2 cellular contexts compared by ENCODE assay signal in the genomic region with DNA sequence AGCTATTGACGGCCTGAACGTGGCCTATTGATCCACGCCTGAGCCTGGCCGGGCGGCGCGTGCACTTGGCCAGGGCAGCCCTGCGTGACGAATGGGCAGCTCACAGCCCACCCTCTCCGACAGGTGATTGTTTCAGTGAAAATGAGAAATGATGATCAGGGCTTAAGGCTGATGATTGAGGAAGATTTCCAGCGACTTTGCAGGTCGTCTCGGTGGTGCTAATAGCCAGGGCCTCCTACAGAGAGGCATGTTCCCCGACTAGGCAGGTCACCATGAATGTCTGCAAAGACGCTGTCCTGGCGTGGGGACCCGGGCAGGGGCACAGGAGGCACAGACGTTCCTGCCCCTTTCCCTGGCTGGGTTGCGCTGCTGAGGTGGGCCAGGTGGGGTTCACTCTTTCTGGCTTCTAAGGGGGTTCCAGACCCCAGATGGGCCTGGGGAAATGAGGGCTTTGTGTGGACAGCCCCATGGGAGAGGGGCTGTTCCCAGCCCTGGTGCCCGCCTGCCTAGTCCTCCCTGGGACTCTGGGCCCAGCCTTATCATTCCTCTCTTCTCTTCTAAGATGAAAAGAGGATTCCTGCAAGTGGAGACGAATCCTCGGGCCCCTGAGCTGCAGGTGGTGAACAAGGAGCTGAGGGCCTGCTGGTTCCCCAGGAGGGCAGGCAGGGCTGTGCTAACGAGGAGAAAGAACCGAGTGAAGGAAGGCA.
TF ChIP-seq lines count a peak whose summit lies in the region.

No MANE protein-coding gene starts in this region.

TF ChIP-seq in HepG2, 621 proteins besides CTCF, POLR2A, EP300 and RAD21:
- no peak for TF ChIP-seq SATB2 (CRISPR knock-in tag; IDR thresholded peaks at IDR 0.05)
- no peak for TF ChIP-seq ZSCAN29 (CRISPR knock-in tag; conservative IDR thresholded peaks at IDR 0.05)
- no peak for TF ChIP-seq ZFP41 (CRISPR knock-in tag; IDR thresholded peaks at IDR 0.05; ENCODE audit: borderline replicate concordance)
- TF ChIP-seq, protein P1, sequence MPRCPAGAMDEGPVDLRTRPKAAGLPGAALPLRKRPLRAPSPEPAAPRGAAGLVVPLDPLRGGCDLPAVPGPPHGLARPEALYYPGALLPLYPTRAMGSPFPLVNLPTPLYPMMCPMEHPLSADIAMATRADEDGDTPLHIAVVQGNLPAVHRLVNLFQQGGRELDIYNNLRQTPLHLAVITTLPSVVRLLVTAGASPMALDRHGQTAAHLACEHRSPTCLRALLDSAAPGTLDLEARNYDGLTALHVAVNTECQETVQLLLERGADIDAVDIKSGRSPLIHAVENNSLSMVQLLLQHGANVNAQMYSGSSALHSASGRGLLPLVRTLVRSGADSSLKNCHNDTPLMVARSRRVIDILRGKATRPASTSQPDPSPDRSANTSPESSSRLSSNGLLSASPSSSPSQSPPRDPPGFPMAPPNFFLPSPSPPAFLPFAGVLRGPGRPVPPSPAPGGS (CRISPR knock-in tag; IDR thresholded peaks at IDR 0.05), result no peak
- TF ChIP-seq ZNF44 (CRISPR knock-in tag; IDR thresholded peaks at IDR 0.05), result no peak
- no peak for TF ChIP-seq FOSL1 (CRISPR knock-in tag; IDR thresholded peaks at IDR 0.05; ENCODE audit: borderline replicate concordance)
- no peak for TF ChIP-seq ZNF432 (CRISPR knock-in tag; IDR thresholded peaks at IDR 0.05; ENCODE audit: borderline replicate concordance)
- TF ChIP-seq ZNF501 (CRISPR knock-in tag; IDR thresholded peaks at IDR 0.05), result no peak

TF ChIP-seq in H1, 55 proteins besides CTCF, POLR2A, EP300 and RAD21:
- TF ChIP-seq YY1 (IDR thresholded peaks at IDR 0.05; ENCODE audit: low read depth, low read length), result no peak
- TF ChIP-seq TEAD4 (IDR thresholded peaks at IDR 0.05; ENCODE audit: low read depth, low read length), result no peak
- TF ChIP-seq NRF1 (IDR thresholded peaks at IDR 0.05; ENCODE audit: low read depth, low read length), result no peak
- no peak for TF ChIP-seq TCF12 (IDR thresholded peaks at IDR 0.05; ENCODE audit: low read depth, low read length)
- no peak for TF ChIP-seq ASH2L (IDR thresholded peaks at IDR 0.05; ENCODE audit: low read length)
- no peak for TF ChIP-seq CHD1 (IDR thresholded peaks at IDR 0.05; ENCODE audit: low read depth, low read length)
- TF ChIP-seq, protein P2, sequence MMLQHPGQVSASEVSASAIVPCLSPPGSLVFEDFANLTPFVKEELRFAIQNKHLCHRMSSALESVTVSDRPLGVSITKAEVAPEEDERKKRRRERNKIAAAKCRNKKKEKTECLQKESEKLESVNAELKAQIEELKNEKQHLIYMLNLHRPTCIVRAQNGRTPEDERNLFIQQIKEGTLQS (IDR thresholded peaks at IDR 0.05; ENCODE audit: insufficient read depth, low read depth, low read length), result no peak
- no peak for TF ChIP-seq SAP30 (IDR thresholded peaks at IDR 0.05; ENCODE audit: insufficient read depth, insufficient replicate concordance, low read length)
- no peak for TF ChIP-seq SRF (IDR thresholded peaks at IDR 0.05; ENCODE audit: low read depth, low read length)
- TF ChIP-seq, protein P3, sequence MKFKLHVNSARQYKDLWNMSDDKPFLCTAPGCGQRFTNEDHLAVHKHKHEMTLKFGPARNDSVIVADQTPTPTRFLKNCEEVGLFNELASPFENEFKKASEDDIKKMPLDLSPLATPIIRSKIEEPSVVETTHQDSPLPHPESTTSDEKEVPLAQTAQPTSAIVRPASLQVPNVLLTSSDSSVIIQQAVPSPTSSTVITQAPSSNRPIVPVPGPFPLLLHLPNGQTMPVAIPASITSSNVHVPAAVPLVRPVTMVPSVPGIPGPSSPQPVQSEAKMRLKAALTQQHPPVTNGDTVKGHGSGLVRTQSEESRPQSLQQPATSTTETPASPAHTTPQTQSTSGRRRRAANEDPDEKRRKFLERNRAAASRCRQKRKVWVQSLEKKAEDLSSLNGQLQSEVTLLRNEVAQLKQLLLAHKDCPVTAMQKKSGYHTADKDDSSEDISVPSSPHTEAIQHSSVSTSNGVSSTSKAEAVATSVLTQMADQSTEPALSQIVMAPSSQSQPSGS (IDR thresholded peaks at IDR 0.05; ENCODE audit: low read length), result no peak
- TF ChIP-seq GTF2F1 (IDR thresholded peaks at IDR 0.05; ENCODE audit: borderline replicate concordance, low read depth, low read length), result no peak
- TF ChIP-seq EZH2 (IDR thresholded peaks at IDR 0.05; ENCODE audit: low read depth, low read length, severe bottlenecking), result no peak
- no peak for TF ChIP-seq TBP (IDR thresholded peaks at IDR 0.05; ENCODE audit: low read depth, low read length)
